In the genomic region with DNA sequence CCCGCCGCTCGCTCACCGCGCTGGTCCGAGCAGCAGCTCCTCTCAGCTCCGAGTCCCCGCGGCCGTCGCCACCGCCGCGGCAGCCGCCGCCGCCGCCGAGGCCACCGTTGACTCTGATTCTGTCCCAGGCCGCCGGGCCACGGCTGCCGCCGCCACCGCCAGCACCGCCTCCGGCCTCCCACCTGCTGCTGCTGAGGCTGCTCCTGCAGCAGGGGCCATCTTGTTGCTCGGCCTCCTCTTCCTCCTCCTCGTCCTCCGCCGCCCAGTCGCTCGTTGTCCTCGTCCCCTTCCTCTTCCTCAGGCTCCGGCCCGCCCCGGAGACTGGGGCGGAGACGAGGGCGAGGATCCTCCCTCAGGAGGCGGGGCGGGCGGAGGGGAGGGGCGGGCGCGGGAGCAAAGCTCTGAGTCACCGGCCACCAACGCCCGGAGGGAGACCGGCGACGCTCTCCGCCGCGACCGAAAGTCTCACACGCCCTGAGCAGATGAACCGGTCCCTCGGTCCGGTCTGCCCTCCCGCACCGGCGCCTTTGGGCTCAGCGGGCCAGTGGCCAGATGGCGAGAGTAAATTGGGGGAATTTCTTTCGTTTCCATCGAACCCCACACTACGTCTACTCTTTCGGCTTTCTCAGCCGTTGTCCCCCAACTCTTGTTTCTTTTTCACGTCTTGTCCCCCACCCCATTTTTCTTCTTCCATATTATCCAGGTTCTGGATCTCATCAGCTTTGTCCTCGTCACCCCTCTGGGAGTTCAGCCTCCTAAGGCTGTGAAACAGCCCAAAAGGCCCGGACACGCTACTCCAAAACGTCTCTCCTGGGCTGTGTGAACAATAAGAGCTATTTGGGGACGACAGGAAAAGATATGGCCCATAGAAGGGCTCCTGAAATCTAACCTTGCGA, we compare ENCODE assay signal across 8 cellular contexts. TPM values are rescaled to one million over a fixed set of nuclear protein-coding genes. Genes with fewer than 3 reads are reported as not detected.
DNase-seq lines count a peak whose midpoint lies in the region; ATAC-seq and TF ChIP-seq lines count a peak whose summit lies in the region.

A gene with protein sequence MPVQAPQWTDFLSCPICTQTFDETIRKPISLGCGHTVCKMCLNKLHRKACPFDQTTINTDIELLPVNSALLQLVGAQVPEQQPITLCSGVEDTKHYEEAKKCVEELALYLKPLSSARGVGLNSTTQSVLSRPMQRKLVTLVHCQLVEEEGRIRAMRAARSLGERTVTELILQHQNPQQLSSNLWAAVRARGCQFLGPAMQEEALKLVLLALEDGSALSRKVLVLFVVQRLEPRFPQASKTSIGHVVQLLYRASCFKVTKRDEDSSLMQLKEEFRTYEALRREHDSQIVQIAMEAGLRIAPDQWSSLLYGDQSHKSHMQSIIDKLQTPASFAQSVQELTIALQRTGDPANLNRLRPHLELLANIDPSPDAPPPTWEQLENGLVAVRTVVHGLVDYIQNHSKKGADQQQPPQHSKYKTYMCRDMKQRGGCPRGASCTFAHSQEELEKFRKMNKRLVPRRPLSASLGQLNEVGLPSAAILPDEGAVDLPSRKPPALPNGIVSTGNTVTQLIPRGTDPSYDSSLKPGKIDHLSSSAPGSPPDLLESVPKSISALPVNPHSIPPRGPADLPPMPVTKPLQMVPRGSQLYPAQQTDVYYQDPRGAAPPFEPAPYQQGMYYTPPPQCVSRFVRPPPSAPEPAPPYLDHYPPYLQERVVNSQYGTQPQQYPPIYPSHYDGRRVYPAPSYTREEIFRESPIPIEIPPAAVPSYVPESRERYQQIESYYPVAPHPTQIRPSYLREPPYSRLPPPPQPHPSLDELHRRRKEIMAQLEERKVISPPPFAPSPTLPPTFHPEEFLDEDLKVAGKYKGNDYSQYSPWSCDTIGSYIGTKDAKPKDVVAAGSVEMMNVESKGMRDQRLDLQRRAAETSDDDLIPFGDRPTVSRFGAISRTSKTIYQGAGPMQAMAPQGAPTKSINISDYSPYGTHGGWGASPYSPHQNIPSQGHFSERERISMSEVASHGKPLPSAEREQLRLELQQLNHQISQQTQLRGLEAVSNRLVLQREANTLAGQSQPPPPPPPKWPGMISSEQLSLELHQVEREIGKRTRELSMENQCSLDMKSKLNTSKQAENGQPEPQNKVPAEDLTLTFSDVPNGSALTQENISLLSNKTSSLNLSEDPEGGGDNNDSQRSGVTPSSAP (minus strand): TSS at position 278 of the 896 bp plus-strand sequence. CDS start 29,372 bp downstream, outside the sequence.

- peak within 1 kb of the TSS; percentile 96 for H3K27ac ChIP-seq in BLaER1
- H3K27ac ChIP-seq in left lung, result peak within 1 kb of the TSS; percentile 90 to 95

- H3K4me3 ChIP-seq in BLaER1 (peak within 1 kb of the TSS; percentile 94), left lung (peak within 1 kb of the TSS; percentile 69 to 92)

- peaks cover 50% of the 10 kb centered on the region for H3K4me1 ChIP-seq in BLaER1
- peaks cover 28 to 52% of the 10 kb centered on the region in 2 donors for H3K4me1 ChIP-seq in left lung

- TF ChIP-seq CTCF in left lung (IDR thresholded peaks at IDR 0.05), result no peak

- H3K27me3 ChIP-seq in BLaER1, result no peaks in the 10 kb centered on the region
- no peaks in the 10 kb centered on the region for H3K27me3 ChIP-seq in left lung

- DNase-seq in GM19240 (ENCODE audit: insufficient read length, low spot score) (peak; percentile 36), NCI-H748 (lab: John Stamatoyannopoulos, UW; ENCODE audit: unreplicated experiment) (peak; percentile 82), cortex of kidney (lab: John Stamatoyannopoulos, UW) (peak; percentile 31), left lung (peak; percentile 95 to 99)
- DNase-seq in activated CD4-positive, alpha-beta T cell treated with anti-CD3 and anti-CD28 coated beads, Interleukin-2, amount 50 U/mL, for 1 hour, result peak; percentile 89
- peak; percentile 83 to 84 for DNase-seq in stimulated activated CD4-positive, alpha-beta T cell treated with anti-CD3 and anti-CD28 coated beads, Interleukin-2, amount 100 ng/mL, for 48 hours

- peak within 1 kb of the TSS; percentile 98 for H3K9ac ChIP-seq in BLaER1

- H3K36me3 ChIP-seq in BLaER1 (no peaks in the 10 kb centered on the region), left lung (no peaks in the 10 kb centered on the region)

- intact Hi-C loops in left lung (cut with DNase I), result no loop called here

- peaks cover 47% of the 10 kb centered on the region for H4K20me1 ChIP-seq in BLaER1

- peak; percentile 76 for ATAC-seq in HG03457 (IDR thresholded peaks at IDR 0.05; ENCODE audit: unreplicated experiment)
- ATAC-seq in left lung, result peak; percentile 95

- H3K9me3 ChIP-seq in BLaER1, result no peaks in the 10 kb centered on the region
- no peaks in the 10 kb centered on the region for H3K9me3 ChIP-seq in left lung

- peak within 1 kb of the TSS; percentile 98 for H3K4me2 ChIP-seq in BLaER1

RNA-seq across cellular contexts. Expression of the gene that starts here (rescaled TPM):
- total RNA-seq in left lung, result 10 to 100 TPM; 32.7 to 35.7 TPM

Comparison
In these comparisons a context has a peak if more than half of its experiments do, and no peak if none do; other contexts are left out.
1. Peak in every context shown above with its lines: DNase-seq, ATAC-seq, H3K4me3 ChIP-seq and H3K27ac ChIP-seq.
2. DNase-seq: peak in every context shown above with its lines; median percentile 97 in left lung; 89 in activated CD4-positive, alpha-beta T cell treated with anti-CD3 and anti-CD28 coated beads, Interleukin-2, amount 50 U/mL, for 1 hour; 84 in stimulated activated CD4-positive, alpha-beta T cell treated with anti-CD3 and anti-CD28 coated beads, Interleukin-2, amount 100 ng/mL, for 48 hours; 82 in NCI-H748; 36 in GM19240; 31 in cortex of kidney.